In genomic region chr6:68559716-68560115, GRCh38 we compare ENCODE assay signal across 10 cellular contexts.
DNase-seq lines count a peak whose midpoint lies in the region; ATAC-seq and TF ChIP-seq lines count a peak whose summit lies in the region.
"Had no signal": no experiment of that assay in that cellular context is flagged by ENCODE, and none has a peak within 500 bp of the region (broad histone marks: within the 10 kb centered on the region; RNA-seq: fewer than 3 reads in every experiment).

No MANE protein-coding gene starts in this region.

- H3K4me1 ChIP-seq in iPS-15b (ENCODE audit: control insufficient read depth, insufficient read depth, low read length), result peaks cover 11% of the 10 kb centered on the region
- no peaks in the 10 kb centered on the region for H3K4me1 ChIP-seq in left lung
- H3K4me1 ChIP-seq: foreskin keratinocyte had no signal

- peak; percentile 19 for DNase-seq in COLO668 (lab: John Stamatoyannopoulos, UW; ENCODE audit: unreplicated experiment)
- DNase-seq in NCI-H1092 treated with DMSO at 0.1 percent for 48 hours (lab: John Stamatoyannopoulos, UW), result peak; percentile 66
- DNase-seq in OCI-M1 (lab: John Stamatoyannopoulos, UW), result peak; percentile 31
- no peak for DNase-seq in left lung
- no peak for DNase-seq in amniotic stem cell (lab: John Stamatoyannopoulos, UW)
- no peak for DNase-seq in dermis blood vessel endothelial cell
- DNase-seq: activated CD4-positive, alpha-beta T cell treated with anti-CD3 and anti-CD28 coated beads, Interleukin-2, amount 50 U/mL, for 48 hours; foreskin keratinocyte had no signal

- no peak overlapping the region for H3K4me3 ChIP-seq in iPS-15b (ENCODE audit: low read depth, low read length)
- H3K4me3 ChIP-seq in left lung, result no peak overlapping the region

- H3K27ac ChIP-seq in left lung, result no peak overlapping the region
- H3K27ac ChIP-seq: foreskin keratinocyte had no signal

- H3K36me3 ChIP-seq in iPS-15b (ENCODE audit: control insufficient read depth, insufficient read depth, low read length) (no peaks in the 10 kb centered on the region), left lung (no peaks in the 10 kb centered on the region)

- no peak for TF ChIP-seq CTCF in left lung (IDR thresholded peaks at IDR 0.05)

- no peak for ATAC-seq in left lung
- no peak for ATAC-seq in HG02571 (IDR thresholded peaks at IDR 0.05; ENCODE audit: unreplicated experiment)
- ATAC-seq: foreskin keratinocyte had no signal

- H3K9me3 ChIP-seq in iPS-15b (ENCODE audit: control insufficient read depth, insufficient read depth, low read length) (no peaks in the 10 kb centered on the region), left lung (no peaks in the 10 kb centered on the region)

- H3K9ac ChIP-seq in iPS-15b (ENCODE audit: low read depth, low read length), result peak overlapping the region; percentile 0

- H3K27me3 ChIP-seq in iPS-15b (ENCODE audit: control insufficient read depth, insufficient read depth, low read length) (no peaks in the 10 kb centered on the region), left lung (no peaks in the 10 kb centered on the region)
- H3K27me3 ChIP-seq: foreskin keratinocyte had no signal

- intact Hi-C loops in left lung (cut with DNase I), result no loop called here

Comparison
In these comparisons a context has a peak if more than half of its experiments do, and no peak if none do; other contexts are left out.
1. DNase-seq: peak in COLO668 (single experiment), NCI-H1092 treated with DMSO at 0.1 percent for 48 hours (single experiment) and OCI-M1 (single experiment); none in left lung (0 of 2), amniotic stem cell (single experiment) and dermis blood vessel endothelial cell (single experiment).